In the genomic region with DNA sequence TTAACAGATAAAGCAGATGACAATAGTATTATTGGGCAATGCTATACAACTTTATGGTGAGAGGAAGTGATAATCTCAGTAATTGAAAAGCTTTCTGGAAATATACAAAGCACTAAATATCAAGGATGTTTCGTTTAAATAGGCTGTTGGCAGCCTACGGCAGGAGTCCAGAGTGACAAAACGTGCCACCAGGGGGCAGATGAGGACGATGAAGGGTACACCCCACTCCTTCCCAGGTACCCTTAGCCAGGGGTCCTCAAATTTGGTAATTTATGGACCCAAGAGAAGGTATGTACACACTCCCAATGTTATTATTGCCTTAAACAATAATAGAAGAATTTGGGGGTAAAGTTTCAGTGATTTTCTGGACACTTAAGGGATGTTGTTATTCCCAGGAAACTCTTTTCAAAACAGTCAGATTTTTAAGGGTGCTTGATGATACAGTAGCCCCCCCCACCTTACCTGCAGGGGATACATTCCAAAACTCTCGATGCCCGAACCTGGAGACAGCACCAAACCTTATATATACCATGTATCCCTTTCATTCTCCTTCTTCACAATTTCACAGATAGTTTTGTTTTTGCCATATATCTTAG, we compare ENCODE assay signal across 8 cellular contexts. TPM values are rescaled to one million over a fixed set of nuclear protein-coding genes. Genes with fewer than 3 reads are reported as not detected.
DNase-seq lines count a peak whose midpoint lies in the region; FAIRE-seq and TF ChIP-seq lines count a peak whose summit lies in the region.

No MANE protein-coding gene starts in this region.

- FAIRE-seq in H54 (lab: Jason Lieb, UNC): no peak

- H3K36me3 Mint-ChIP-seq in activated CD4-positive, alpha-beta T cell treated with anti-CD3 and anti-CD28 coated beads, Interleukin-2, amount 10 ng/mL, durations not matched to agents 7 days and 5 days (ENCODE audit: low read depth): no peaks in the 10 kb centered on the region
- H3K36me3 Mint-ChIP-seq in type B pancreatic cell: no peaks in the 10 kb centered on the region

- peaks cover 7% of the 10 kb centered on the region for H3K27me3 Mint-ChIP-seq in activated CD4-positive, alpha-beta T cell treated with anti-CD3 and anti-CD28 coated beads, Interleukin-2, amount 10 ng/mL, durations not matched to agents 7 days and 5 days
- H3K27me3 Mint-ChIP-seq in type B pancreatic cell: no peaks in the 10 kb centered on the region

- DNase-seq in Ammon's horn (ENCODE audit: low spot score): peak; percentile 53
- DNase-seq in H54 (ENCODE audit: insufficient read length, low spot score): peak; percentile 39
- peak; percentile 10 for DNase-seq in activated CD4-positive, alpha-beta T cell treated with anti-CD3 and anti-CD28 coated beads, Interleukin-2, amount 10 ng/mL, durations not matched to agents 7 days and 5 days
- DNase-seq in iris pigment epithelial cell (ENCODE audit: low read depth): peak; percentile 12
- no peak for DNase-seq in type B pancreatic cell (ENCODE audit: extremely low spot score, unreplicated experiment)
- no peak for DNase-seq in middle frontal gyrus (ENCODE audit: extremely low spot score, low spot score)
- no peak for DNase-seq in ureter (ENCODE audit: low spot score)
- DNase-seq in glomerular visceral epithelial cell (ENCODE audit: extremely low spot score): no peak

- no peaks in the 10 kb centered on the region for H3K9me3 Mint-ChIP-seq in activated CD4-positive, alpha-beta T cell treated with anti-CD3 and anti-CD28 coated beads, Interleukin-2, amount 10 ng/mL, durations not matched to agents 7 days and 5 days
- no peaks in the 10 kb centered on the region for H3K9me3 Mint-ChIP-seq in type B pancreatic cell

- CTCF ChIA-PET in activated CD4-positive, alpha-beta T cell treated with anti-CD3 and anti-CD28 coated beads, Interleukin-2, amount 10 ng/mL, durations not matched to agents 7 days and 5 days (lab: Charles Lee): no interaction called here

- no peak overlapping the region for H3K4me3 Mint-ChIP-seq in activated CD4-positive, alpha-beta T cell treated with anti-CD3 and anti-CD28 coated beads, Interleukin-2, amount 10 ng/mL, durations not matched to agents 7 days and 5 days
- no peak overlapping the region for H3K4me3 Mint-ChIP-seq in type B pancreatic cell

- no peak for TF ChIP-seq POLR2A in H54 (IDR thresholded peaks at IDR 0.05; ENCODE audit: low read depth, low read length)

- POLR2A ChIA-PET in activated CD4-positive, alpha-beta T cell treated with anti-CD3 and anti-CD28 coated beads, Interleukin-2, amount 10 ng/mL, durations not matched to agents 7 days and 5 days (lab: Charles Lee): no interaction called here

- H3K4me1 Mint-ChIP-seq in activated CD4-positive, alpha-beta T cell treated with anti-CD3 and anti-CD28 coated beads, Interleukin-2, amount 10 ng/mL, durations not matched to agents 7 days and 5 days: no peaks in the 10 kb centered on the region
- no peaks in the 10 kb centered on the region for H3K4me1 Mint-ChIP-seq in type B pancreatic cell (ENCODE audit: unreplicated experiment)

- TF ChIP-seq CTCF in type B pancreatic cell (conservative IDR thresholded peaks at IDR 0.05): peak; percentile 83

- H3K27ac Mint-ChIP-seq in activated CD4-positive, alpha-beta T cell treated with anti-CD3 and anti-CD28 coated beads, Interleukin-2, amount 10 ng/mL, durations not matched to agents 7 days and 5 days: no peak overlapping the region
- H3K27ac Mint-ChIP-seq in type B pancreatic cell: no peak overlapping the region

RNA-seq across cellular contexts. Expression of a gene that starts 1.4 kb away (rescaled TPM):
- not detected for total RNA-seq in activated CD4-positive, alpha-beta T cell treated with anti-CD3 and anti-CD28 coated beads, Interleukin-2, amount 10 ng/mL, durations not matched to agents 7 days and 5 days
- total RNA-seq in type B pancreatic cell (ENCODE audit: low replicate concordance) (3.1 and 8.2 TPM in 2 replicates), ureter (0.70 TPM)

RNA-seq across cellular contexts. Expression of a gene that starts 38.1 kb away (rescaled TPM):
- total RNA-seq in activated CD4-positive, alpha-beta T cell treated with anti-CD3 and anti-CD28 coated beads, Interleukin-2, amount 10 ng/mL, durations not matched to agents 7 days and 5 days: 1 to 10 TPM; 2.4 to 2.9 TPM
- total RNA-seq in type B pancreatic cell (ENCODE audit: low replicate concordance): 38.4 and 72.7 TPM in 2 replicates
- total RNA-seq in ureter: 36.1 TPM

Comparison
In these comparisons a context has a peak if more than half of its experiments do, and no peak if none do; other contexts are left out.
1. DNase-seq: peak in Ammon's horn (single experiment), H54 (single experiment), activated CD4-positive, alpha-beta T cell treated with anti-CD3 and anti-CD28 coated beads, Interleukin-2, amount 10 ng/mL, durations not matched to agents 7 days and 5 days (single experiment) and iris pigment epithelial cell (single experiment); none in type B pancreatic cell (single experiment), middle frontal gyrus (single experiment), ureter (single experiment) and glomerular visceral epithelial cell (single experiment).